In genomic region chr7:78578701-78579100, GRCh38 we compare ENCODE assay signal across 18 cellular contexts.
A peak's percentile ranks its signal among the peaks of the same experiment; 100 is the strongest.
DNase-seq lines count a peak whose midpoint lies in the region; TF ChIP-seq lines count a peak whose summit lies in the region.
"Had no signal": no experiment of that assay in that cellular context is flagged by ENCODE, and none has a peak within 500 bp of the region (broad histone marks: within the 10 kb centered on the region; RNA-seq: fewer than 3 reads in every experiment).

No MANE protein-coding gene starts in this region.

- peaks cover 15% of the 10 kb centered on the region for H3K4me1 ChIP-seq in endodermal cell (ENCODE audit: control insufficient read depth, insufficient read depth, low read length)

- H3K27me3 Mint-ChIP-seq in endodermal cell (ENCODE audit: insufficient read depth): no peaks in the 10 kb centered on the region
- no peaks in the 10 kb centered on the region for H3K27me3 Mint-ChIP-seq in progenitor cell of endocrine pancreas

- 0 to 3% methylated on average over 1 to 2 of the region's 2 CpGs for WGBS in endodermal cell (ENCODE audit: insufficient coverage in 1 of 2, insufficient read length in 1 of 2), 2 experiments

- DNase-seq in DMS 273 (lab: John Stamatoyannopoulos, UW; ENCODE audit: unreplicated experiment): peak; percentile 9
- no peak for DNase-seq in DMS 273 treated with DMSO at 0.1 percent for 48 hours (lab: John Stamatoyannopoulos, UW)
- peak; percentile 88 for DNase-seq in endodermal cell
- peak; percentile 46 for DNase-seq in iPS-NIHi11 (ENCODE audit: low spot score)
- no peak for DNase-seq in DMS153 (lab: John Stamatoyannopoulos, UW)
- no peak for DNase-seq in LoVo (ENCODE audit: low spot score)
- DNase-seq in hepatic stellate cell (ENCODE audit: low spot score): no peak
- no peak for DNase-seq in progenitor cell of endocrine pancreas (ENCODE audit: low spot score, unreplicated experiment)
- DNase-seq: AML-193, DND-41, KBM-7, NCI-H1105 treated with DMSO at 0.1 percent for 48 hours, NCI-H1694, NCI-H2081 treated with DMSO at 0.1 percent for 48 hours, NCI-H774, SHP77 had no signal

- no peak for TF ChIP-seq CTCF in endodermal cell (conservative IDR thresholded peaks at IDR 0.05)
- TF ChIP-seq CTCF in progenitor cell of endocrine pancreas (IDR thresholded peaks at IDR 0.05; ENCODE audit: unreplicated experiment): no peak

- no peaks in the 10 kb centered on the region for H3K27me3 ChIP-seq in endodermal cell (ENCODE audit: control insufficient read depth, insufficient read depth, low read length, poor library complexity, severe bottlenecking)

- no peaks in the 10 kb centered on the region for H3K9me3 ChIP-seq in endodermal cell (ENCODE audit: control insufficient read depth, low read length)

- H3K4me3 Mint-ChIP-seq in endodermal cell (no peak overlapping the region), progenitor cell of endocrine pancreas (ENCODE audit: low read depth) (no peak overlapping the region)

- peaks cover 52% of the 10 kb centered on the region for H3K4me1 Mint-ChIP-seq in endodermal cell
- H3K4me1 Mint-ChIP-seq in progenitor cell of endocrine pancreas (ENCODE audit: low read depth): no peaks in the 10 kb centered on the region

- H3K9ac ChIP-seq in endodermal cell (ENCODE audit: extremely low read depth, low read length, poor library complexity, severe bottlenecking): no peak overlapping the region

- no peaks in the 10 kb centered on the region for H3K9me3 Mint-ChIP-seq in endodermal cell
- no peaks in the 10 kb centered on the region for H3K9me3 Mint-ChIP-seq in progenitor cell of endocrine pancreas (ENCODE audit: low read depth)

- peak overlapping the region; percentile 1 for H3K4me3 ChIP-seq in endodermal cell (ENCODE audit: low read length)

- H3K27ac ChIP-seq in endodermal cell (ENCODE audit: low read depth, low read length): peak overlapping the region; percentile 25
- H3K27ac ChIP-seq: 22Rv1, C4-2B had no signal

- peak overlapping the region; percentile 95 for H3K27ac Mint-ChIP-seq in endodermal cell
- no peak overlapping the region for H3K27ac Mint-ChIP-seq in progenitor cell of endocrine pancreas

- peaks cover 3% of the 10 kb centered on the region for H3K36me3 Mint-ChIP-seq in endodermal cell (ENCODE audit: low read depth)
- no peaks in the 10 kb centered on the region for H3K36me3 Mint-ChIP-seq in progenitor cell of endocrine pancreas (ENCODE audit: insufficient read depth)

- H3K36me3 ChIP-seq in endodermal cell (ENCODE audit: control insufficient read depth, insufficient read depth, low read length): no peaks in the 10 kb centered on the region

Comparison
In these comparisons a context has a peak if more than half of its experiments do, and no peak if none do; other contexts are left out.
1. DNase-seq: peak in DMS 273 (single experiment), endodermal cell (single experiment) and iPS-NIHi11 (single experiment); none in DMS 273 treated with DMSO at 0.1 percent for 48 hours (single experiment), DMS153 (single experiment), LoVo (single experiment), hepatic stellate cell (single experiment) and progenitor cell of endocrine pancreas (single experiment).